8 cellular contexts compared by ENCODE assay signal in the genomic region with DNA sequence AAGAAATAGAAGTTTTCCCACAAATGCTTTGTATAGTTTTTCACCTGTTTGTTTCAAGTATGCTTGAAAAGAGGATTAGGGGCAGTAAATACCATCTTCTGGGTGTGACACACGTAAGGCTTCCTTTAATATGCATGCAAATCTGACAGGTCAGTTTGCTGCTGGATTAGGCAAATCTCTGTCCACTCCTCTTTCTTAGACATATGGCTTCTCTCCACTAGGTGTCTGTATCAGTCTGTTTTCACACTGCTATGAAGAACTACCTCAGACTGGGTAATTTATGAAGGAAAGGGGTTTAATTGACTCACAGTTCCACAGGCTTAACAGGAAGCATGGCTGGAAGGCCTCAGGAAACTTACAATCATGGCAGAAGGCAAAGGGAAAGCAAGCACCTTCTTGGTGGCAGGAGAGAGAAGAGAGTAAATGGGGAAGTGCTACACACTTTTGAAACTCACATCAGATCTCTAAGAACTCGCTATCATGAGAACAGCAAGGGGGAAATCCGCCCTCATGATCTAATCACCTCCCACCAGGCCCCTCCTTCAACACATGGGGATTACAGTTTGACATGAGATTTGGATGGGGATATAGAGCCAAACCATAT.
A peak's percentile ranks its signal among the peaks of the same experiment; 100 is the strongest.
DNase-seq lines count a peak whose midpoint lies in the region; ATAC-seq and TF ChIP-seq lines count a peak whose summit lies in the region.

No MANE protein-coding gene starts in this region.

- H3K27me3 Mint-ChIP-seq in activated T-helper 17 cell treated with anti-CD3 and anti-CD28 coated beads, Interleukin-2, amount 50 U/mL, for 72 hours: no peaks in the 10 kb centered on the region
- no peaks in the 10 kb centered on the region for H3K27me3 Mint-ChIP-seq in activated CD8-positive, alpha-beta memory T cell treated with anti-CD3 and anti-CD28 coated beads, Interleukin-2, amount 10 ng/mL, durations not matched to agents 7 days and 5 days

- H3K27ac ChIP-seq in HEK293 (ENCODE audit: extremely low read depth, low read depth, low read length): no peak overlapping the region

- POLR2A ChIA-PET in HEK293 (lab: Yijun Ruan, JAX): no interaction called here

- no peak overlapping the region for H3K27ac Mint-ChIP-seq in activated T-helper 17 cell treated with anti-CD3 and anti-CD28 coated beads, Interleukin-2, amount 50 U/mL, for 72 hours
- H3K27ac Mint-ChIP-seq in activated CD8-positive, alpha-beta memory T cell treated with anti-CD3 and anti-CD28 coated beads, Interleukin-2, amount 10 ng/mL, durations not matched to agents 7 days and 5 days: no peak overlapping the region

- CTCF ChIA-PET in HEK293 (lab: Yijun Ruan, JAX): interaction anchor here (0.6 to 1.1 kb wide), 3 partner anchors 87 to 1112 kb away, joined by 3 to 5 read pairs (median 4); no protein-coding TSS in a partner anchor
- CTCF ChIA-PET in activated CD8-positive, alpha-beta memory T cell treated with anti-CD3 and anti-CD28 coated beads, Interleukin-2, amount 10 ng/mL, durations not matched to agents 7 days and 5 days (lab: Charles Lee): interaction anchor here (0.9 kb wide), 1 partner anchor 8 kb away, joined by 3 read pairs; no protein-coding TSS in a partner anchor

- no peaks in the 10 kb centered on the region for H3K36me3 Mint-ChIP-seq in activated T-helper 17 cell treated with anti-CD3 and anti-CD28 coated beads, Interleukin-2, amount 50 U/mL, for 72 hours (ENCODE audit: low read depth)
- no peaks in the 10 kb centered on the region for H3K36me3 Mint-ChIP-seq in activated CD8-positive, alpha-beta memory T cell treated with anti-CD3 and anti-CD28 coated beads, Interleukin-2, amount 10 ng/mL, durations not matched to agents 7 days and 5 days

- no peaks in the 10 kb centered on the region for H3K9me3 ChIP-seq in HEK293 (ENCODE audit: control insufficient read depth, insufficient read depth, low read depth, low read length)

- ATAC-seq in GM18519 (IDR thresholded peaks at IDR 0.05; ENCODE audit: low FRiP score, unreplicated experiment): peak; percentile 91
- ATAC-seq in activated T-helper 17 cell treated with anti-CD3 and anti-CD28 coated beads, Interleukin-2, amount 50 U/mL, for 72 hours (replicated peaks): no peak
- ATAC-seq in HG03045 (IDR thresholded peaks at IDR 0.05; ENCODE audit: unreplicated experiment): no peak
- ATAC-seq in activated CD8-positive, alpha-beta memory T cell treated with anti-CD3 and anti-CD28 coated beads, Interleukin-2, amount 10 ng/mL, durations not matched to agents 7 days and 5 days: no peak

- no peaks in the 10 kb centered on the region for H3K4me1 ChIP-seq in HEK293 (ENCODE audit: control insufficient read depth, insufficient read depth, low read length)

- H3K36me3 ChIP-seq in HEK293 (ENCODE audit: control insufficient read depth in 2 of 2, insufficient read depth in 1 of 2, low read length in 2 of 2): no peaks in the 10 kb centered on the region

- H3K4me3 ChIP-seq in HEK293 (ENCODE audit: low read depth, low read length): no peak overlapping the region
- no peak overlapping the region for H3K4me3 ChIP-seq in NB4 (ENCODE audit: low read depth, low read length)

- no peaks in the 10 kb centered on the region for H3K9me3 Mint-ChIP-seq in activated T-helper 17 cell treated with anti-CD3 and anti-CD28 coated beads, Interleukin-2, amount 50 U/mL, for 72 hours
- no peaks in the 10 kb centered on the region for H3K9me3 Mint-ChIP-seq in activated CD8-positive, alpha-beta memory T cell treated with anti-CD3 and anti-CD28 coated beads, Interleukin-2, amount 10 ng/mL, durations not matched to agents 7 days and 5 days (ENCODE audit: low read depth)

- TF ChIP-seq CTCF in HEK293 (tag by site-specific recombination; IDR thresholded peaks at IDR 0.05) (no peak), NB4 (IDR thresholded peaks at IDR 0.05; ENCODE audit: low read depth, low read length) (no peak)

- TF ChIP-seq POLR2A in NB4 (IDR thresholded peaks at IDR 0.05; ENCODE audit: extremely low read depth, insufficient read length): no peak

- no peak overlapping the region for H3K4me3 Mint-ChIP-seq in activated T-helper 17 cell treated with anti-CD3 and anti-CD28 coated beads, Interleukin-2, amount 50 U/mL, for 72 hours
- H3K4me3 Mint-ChIP-seq in activated CD8-positive, alpha-beta memory T cell treated with anti-CD3 and anti-CD28 coated beads, Interleukin-2, amount 10 ng/mL, durations not matched to agents 7 days and 5 days: no peak overlapping the region

- DNase-seq in NB4 (ENCODE audit: low read depth): peak; percentile 7
- peak; percentile 17 for DNase-seq in iPS-NIHi7 (ENCODE audit: extremely low spot score)
- DNase-seq in activated CD8-positive, alpha-beta memory T cell treated with anti-CD3 and anti-CD28 coated beads, Interleukin-2, amount 10 ng/mL, durations not matched to agents 7 days and 5 days: no peak
- no peak for DNase-seq in COR-L47 (lab: John Stamatoyannopoulos, UW)

- no peaks in the 10 kb centered on the region for H3K4me1 Mint-ChIP-seq in activated T-helper 17 cell treated with anti-CD3 and anti-CD28 coated beads, Interleukin-2, amount 50 U/mL, for 72 hours
- H3K4me1 Mint-ChIP-seq in activated CD8-positive, alpha-beta memory T cell treated with anti-CD3 and anti-CD28 coated beads, Interleukin-2, amount 10 ng/mL, durations not matched to agents 7 days and 5 days: peaks cover 15% of the 10 kb centered on the region

TF ChIP-seq in HEK293, 187 proteins besides CTCF, POLR2A, EP300 and RAD21:
- TF ChIP-seq ZNF654 (tag by site-specific recombination; IDR thresholded peaks at IDR 0.05; ENCODE audit: low read depth) (peak; percentile 27; the same call in 1 of the 2 replicates), TRIM28 (IDR thresholded peaks at IDR 0.05; ENCODE audit: borderline replicate concordance, low read length) (no peak), ZNF555 (tag by site-specific recombination; conservative IDR thresholded peaks at IDR 0.05) (no peak), MEIS1 (CRISPR knock-in tag; IDR thresholded peaks at IDR 0.05; ENCODE audit: borderline replicate concordance) (no peak)
- TF ChIP-seq, protein P1, sequence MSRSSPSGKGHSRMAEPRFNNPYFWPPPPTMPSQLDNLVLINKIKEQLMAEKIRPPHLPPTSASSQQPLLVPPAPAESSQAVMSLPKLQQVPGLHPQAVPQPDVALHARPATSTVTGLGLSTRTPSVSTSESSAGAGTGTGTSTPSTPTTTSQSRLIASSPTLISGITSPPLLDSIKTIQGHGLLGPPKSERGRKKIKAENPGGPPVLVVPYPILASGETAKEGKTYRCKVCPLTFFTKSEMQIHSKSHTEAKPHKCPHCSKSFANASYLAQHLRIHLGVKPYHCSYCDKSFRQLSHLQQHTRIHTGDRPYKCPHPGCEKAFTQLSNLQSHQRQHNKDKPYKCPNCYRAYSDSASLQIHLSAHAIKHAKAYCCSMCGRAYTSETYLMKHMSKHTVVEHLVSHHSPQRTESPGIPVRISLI (tag by site-specific recombination; IDR thresholded peaks at IDR 0.05): no peak
TF ChIP-seq in HEK293: peak in this region for 1.

Comparison
In these comparisons a context has a peak if more than half of its experiments do, and no peak if none do; other contexts are left out.
1. DNase-seq: peak in NB4 (single experiment) and iPS-NIHi7 (single experiment); none in activated CD8-positive, alpha-beta memory T cell treated with anti-CD3 and anti-CD28 coated beads, Interleukin-2, amount 10 ng/mL, durations not matched to agents 7 days and 5 days (single experiment) and COR-L47 (single experiment).